Comparison of ENCODE assay signal across 17 cellular contexts in the genomic region with DNA sequence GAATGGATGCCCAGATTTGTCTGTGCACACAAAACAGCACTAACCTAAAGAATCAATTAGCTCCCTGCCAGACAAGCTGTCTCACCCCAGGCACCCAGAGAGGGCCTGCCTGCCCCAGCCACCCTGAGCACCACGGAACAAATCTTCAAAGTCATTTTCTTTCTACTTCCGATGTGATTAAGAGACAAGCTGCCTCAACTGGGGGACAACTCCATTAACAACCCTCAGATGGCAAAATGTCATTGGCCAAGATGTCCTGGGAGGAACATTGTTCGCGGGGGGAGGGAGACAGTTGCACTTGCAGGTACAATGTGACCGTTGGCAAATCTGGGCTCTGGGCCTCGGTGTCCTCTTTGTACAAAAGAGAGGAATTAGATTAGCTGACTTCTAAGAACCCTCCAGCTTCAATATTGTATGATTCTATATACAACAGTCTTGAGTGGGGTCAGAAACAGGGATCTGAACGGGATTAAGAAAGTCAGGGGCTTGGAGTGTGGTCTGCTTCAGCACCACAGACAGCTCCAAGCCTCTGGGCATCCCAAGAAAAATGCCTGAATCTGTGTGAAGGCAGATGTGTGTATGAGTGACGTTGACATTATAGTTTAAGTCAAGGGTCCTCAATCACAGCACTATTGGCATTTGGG. TPM values are rescaled to one million over a fixed set of nuclear protein-coding genes. Genes with fewer than 3 reads are reported as not detected.
DNase-seq lines count a peak whose midpoint lies in the region; ATAC-seq, FAIRE-seq and TF ChIP-seq lines count a peak whose summit lies in the region.
"Had no signal": no experiment of that assay in that cellular context is flagged by ENCODE, and none has a peak within 500 bp of the region (broad histone marks: within the 10 kb centered on the region; RNA-seq: fewer than 3 reads in every experiment).

No MANE protein-coding gene starts in this region.

- no TSS peak for BruUV-seq in K562 (replicated peaks; lab: Mats Ljungman, UMichigan)

- no peaks in the 10 kb centered on the region for H3K9me1 ChIP-seq in K562 (ENCODE audit: control insufficient read depth, insufficient read depth, low read length)

- no peaks in the 10 kb centered on the region for H3K36me3 ChIP-seq in K562 (ENCODE audit: control insufficient read depth, insufficient read depth, low read length)
- no peaks in the 10 kb centered on the region for H3K36me3 ChIP-seq in spleen

- no peak overlapping the region for H3K27ac Mint-ChIP-seq in activated CD8-positive, alpha-beta T cell treated with anti-CD3 and anti-CD28 coated beads, Interleukin-2, amount 10 ng/mL, durations not matched to agents 7 days and 5 days
- H3K27ac Mint-ChIP-seq: activated CD4-positive, alpha-beta T cell treated with anti-CD3 and anti-CD28 coated beads, Interleukin-2, amount 10 ng/mL, durations not matched to agents 24 days and 14 days; activated T-helper 1 cell treated with anti-CD3 and anti-CD28 coated beads, Interleukin-12 subunit alpha, Interleukin-12 subunit beta, Interleukin-2, Interleukin-4 antibody, amounts not matched to agents 30 ng/mL and 10 ng/mL and 1 ng/mL, durations not matched to agents 14 hours and 24 hours and 36 hours; nephron had no signal

- no peaks in the 10 kb centered on the region for H3K9me3 ChIP-seq in K562 (replicated peaks; ENCODE audit: control insufficient read depth, insufficient read depth, low read depth, low read length)
- H3K9me3 ChIP-seq in spleen, result peaks cover 0 to 32% (median 22%) of the 10 kb centered on the region in 8 donors

- DNase-seq in EH (ENCODE audit: low read depth) (peak; percentile 11), KBM-7 (peak; percentile 18), K562 (ENCODE audit: extremely low read depth in 1 of 4, low spot score in 3 of 4) (peak in 1 of 4 experiments; percentile 28), kidney glomerular epithelial cell (lab: John Stamatoyannopoulos, UW) (peak; percentile 30), spleen (no peak), SKM-1 (lab: John Stamatoyannopoulos, UW; ENCODE audit: unreplicated experiment) (no peak)
- no peak for DNase-seq in activated CD8-positive, alpha-beta T cell treated with anti-CD3 and anti-CD28 coated beads, Interleukin-2, amount 10 ng/mL, durations not matched to agents 7 days and 5 days
- DNase-seq: activated CD4-positive, alpha-beta T cell treated with anti-CD3 and anti-CD28 coated beads, Interleukin-2, amount 10 ng/mL, durations not matched to agents 24 days and 14 days; anterior cingulate cortex; GDM1; left ventricle myocardium superior; NCI-H187 treated with DMSO at 0.1 percent for 48 hours; NK-92 treated with Interleukin-12 subunit alpha and Interleukin-12 subunit beta, amount 100 ng/mL, for 24 hours had no signal

- TF ChIP-seq CTCF in K562 (IDR thresholded peaks at IDR 0.05 in 2 of 3, conservative IDR thresholded peaks at IDR 0.05 in 1 of 3; ENCODE audit: insufficient read depth in 2 of 3, low read depth in 1 of 3, low read length in 3 of 3) (no peak), spleen (IDR thresholded peaks at IDR 0.05 in 8 of 11, conservative IDR thresholded peaks at IDR 0.05 in 3 of 11) (no peak)

- peaks cover 3% of the 10 kb centered on the region for H3K9me3 Mint-ChIP-seq in activated CD8-positive, alpha-beta T cell treated with anti-CD3 and anti-CD28 coated beads, Interleukin-2, amount 10 ng/mL, durations not matched to agents 7 days and 5 days (ENCODE audit: insufficient read depth)
- H3K9me3 Mint-ChIP-seq: activated CD4-positive, alpha-beta T cell treated with anti-CD3 and anti-CD28 coated beads, Interleukin-2, amount 10 ng/mL, durations not matched to agents 24 days and 14 days had no signal

- H3K36me3 Mint-ChIP-seq in activated CD8-positive, alpha-beta T cell treated with anti-CD3 and anti-CD28 coated beads, Interleukin-2, amount 10 ng/mL, durations not matched to agents 7 days and 5 days (ENCODE audit: low read depth), result no peaks in the 10 kb centered on the region

- no peak for TF ChIP-seq EP300 in K562 (IDR thresholded peaks at IDR 0.05; ENCODE audit: low read length)

- no peak overlapping the region for H3K4me3 Mint-ChIP-seq in activated CD8-positive, alpha-beta T cell treated with anti-CD3 and anti-CD28 coated beads, Interleukin-2, amount 10 ng/mL, durations not matched to agents 7 days and 5 days
- H3K4me3 Mint-ChIP-seq: activated CD4-positive, alpha-beta T cell treated with anti-CD3 and anti-CD28 coated beads, Interleukin-2, amount 10 ng/mL, durations not matched to agents 24 days and 14 days; activated T-helper 1 cell treated with anti-CD3 and anti-CD28 coated beads, Interleukin-12 subunit alpha, Interleukin-12 subunit beta, Interleukin-2, Interleukin-4 antibody, amounts not matched to agents 30 ng/mL and 10 ng/mL and 1 ng/mL, durations not matched to agents 14 hours and 24 hours and 36 hours; nephron had no signal

- H3K79me2 ChIP-seq in K562 (ENCODE audit: control insufficient read depth, insufficient read depth, low read length), result no peaks in the 10 kb centered on the region

- H3K4me1 Mint-ChIP-seq in activated CD8-positive, alpha-beta T cell treated with anti-CD3 and anti-CD28 coated beads, Interleukin-2, amount 10 ng/mL, durations not matched to agents 7 days and 5 days (ENCODE audit: low read depth), result no peaks in the 10 kb centered on the region
- H3K4me1 Mint-ChIP-seq: activated CD4-positive, alpha-beta T cell treated with anti-CD3 and anti-CD28 coated beads, Interleukin-2, amount 10 ng/mL, durations not matched to agents 24 days and 14 days; nephron had no signal

- peaks cover 9% of the 10 kb centered on the region for H3K27me3 Mint-ChIP-seq in activated CD8-positive, alpha-beta T cell treated with anti-CD3 and anti-CD28 coated beads, Interleukin-2, amount 10 ng/mL, durations not matched to agents 7 days and 5 days (ENCODE audit: low read depth)
- H3K27me3 Mint-ChIP-seq: activated CD4-positive, alpha-beta T cell treated with anti-CD3 and anti-CD28 coated beads, Interleukin-2, amount 10 ng/mL, durations not matched to agents 24 days and 14 days had no signal

- POLR2A ChIA-PET in K562 (lab: Yijun Ruan, JAX), result no interaction called here
- POLR2A ChIA-PET in activated CD8-positive, alpha-beta T cell treated with anti-CD3 and anti-CD28 coated beads, Interleukin-2, amount 10 ng/mL, durations not matched to agents 7 days and 5 days (lab: Charles Lee), result no interaction called here

- FAIRE-seq in K562 (lab: Jason Lieb, UNC), result no peak

- WGBS in K562 (ENCODE audit: insufficient coverage, low coverage, missing lambda C conversion rate), result 0% methylated on average over 8 of the region's 8 CpGs
- WGBS in spleen, 5 donors, result 47 to 60% (median 50%) methylated on average over 8 of the region's 8 CpGs

- intact Hi-C loops in K562 (cut with micrococcal nuclease), result no loop called here
- intact Hi-C loops in spleen (cut with DNase I; ENCODE audit: low total_unique reads), result no loop called here

- TF ChIP-seq RAD21 in K562 (CRISPR knock-in tag; conservative IDR thresholded peaks at IDR 0.05 in 1 of 2, IDR thresholded peaks at IDR 0.05 in 1 of 2), result no peak

- TF ChIP-seq POLR2A in K562 (conservative IDR thresholded peaks at IDR 0.05) (no peak), spleen (IDR thresholded peaks at IDR 0.05) (no peak)

- in situ Hi-C loops in KBM-7 (cut with MboI; ENCODE audit: low pct_unique_long_range_greater_than_20kb, low sequenced_read_pairs), result no loop called here
- in situ Hi-C loops in K562 (cut with MboI), result no loop called here

- no peak overlapping the region for H3K4me2 ChIP-seq in K562 (ENCODE audit: insufficient read depth, low read length)

- H3K4me3 ChIP-seq in K562, result no peak overlapping the region
- no peak overlapping the region for H3K4me3 ChIP-seq in spleen

- ATAC-seq in K562 (no peak), HG02588 (IDR thresholded peaks at IDR 0.05; ENCODE audit: unreplicated experiment) (no peak)
- ATAC-seq in activated CD8-positive, alpha-beta T cell treated with anti-CD3 and anti-CD28 coated beads, Interleukin-2, amount 10 ng/mL, durations not matched to agents 7 days and 5 days, result no peak
- ATAC-seq: left ventricle myocardium superior had no signal

- H3K27ac ChIP-seq in K562 (ENCODE audit: extremely low read depth, low read depth, low read length) (no peak overlapping the region), spleen (no peak overlapping the region)

- H4K20me1 ChIP-seq in K562 (replicated peaks; ENCODE audit: control insufficient read depth, insufficient read depth, low read length), result no peaks in the 10 kb centered on the region

- H3K27me3 ChIP-seq in K562 (ENCODE audit: control insufficient read depth in 2 of 2, insufficient read depth in 2 of 2, low read length in 2 of 2) (no peaks in the 10 kb centered on the region), spleen (replicated peaks in 1 of 7) (peaks cover 0 to 16% (median 0%) of the 10 kb centered on the region in 7 donors)

- CTCF ChIA-PET in K562 (lab: Yijun Ruan, JAX; ENCODE audit: low intra/inter-chr PET ratio), result no interaction called here
- CTCF ChIA-PET in activated CD8-positive, alpha-beta T cell treated with anti-CD3 and anti-CD28 coated beads, Interleukin-2, amount 10 ng/mL, durations not matched to agents 7 days and 5 days (lab: Charles Lee), result no interaction called here

- H2AFZ ChIP-seq in K562 (ENCODE audit: low read depth, low read length), result no peak overlapping the region

- H3K4me1 ChIP-seq in K562 (replicated peaks in 1 of 2; ENCODE audit: control insufficient read depth in 2 of 2, insufficient read depth in 2 of 2, low read length in 2 of 2) (no peaks in the 10 kb centered on the region), spleen (no peaks in the 10 kb centered on the region)

- no peak overlapping the region for H3K9ac ChIP-seq in K562 (ENCODE audit: insufficient read depth in 1 of 2, low read depth in 2 of 2, low read length in 2 of 2)

RNA-seq across cellular contexts. Expression of a gene that starts 42.8 kb away (rescaled TPM):
- total RNA-seq in K562 (2011; cell fraction: chromatin; rRNA removed; ENCODE audit: low replicate concordance), result 3.0 and 7.0 TPM in 2 replicates
- total RNA-seq in K562 (2011; cell fraction: nucleolus; rRNA removed), result 3.2 and 3.4 TPM in 2 replicates
- 3.7 and 4.0 TPM in 2 replicates for total RNA-seq in K562 (2011; cell fraction: nucleoplasm; rRNA removed)
- total RNA-seq in K562 (2014; rRNA removed) (0.16 and 0.32 TPM in 2 replicates), K562 (2014; rRNA removed; fragmentation: Illumina TruSeq; extraction: Trizol) (0.11 and 0.29 TPM in 2 replicates), K562 (2015; rRNA removed; fragmentation: Illumina TruSeq; extraction: Trizol) (0.15 and 0.33 TPM in 2 replicates), K562 (2021) (0.20 and 0.29 TPM in 2 replicates), spleen (100 to 1,000 TPM in 2 of 7 donors, 10 to 100 TPM in 5; 53.0 to 118 (median 84.4) TPM)
- polyA plus RNA-seq in K562 (2011; rRNA removed) (0.30 and 1.4 TPM in 2 replicates), K562 (2014; fragmentation: Illumina TruSeq; extraction: Trizol) (0.33 and 0.67 TPM in 2 replicates), K562 (2014; fragmentation: Nextera tagmentation; extraction: Ambion mirVana) (under 1 TPM; 0.11 to 0.13 TPM), K562 (2014; rRNA removed) (0.12 and 0.36 TPM in 2 replicates), spleen (10 to 100 TPM in 1 of 3 donors, 1 to 10 TPM in 2; 6.3 to 12.1 (median 9.0) TPM)
- polyA plus RNA-seq in K562 (2011; cell fraction: cytosol; rRNA removed), result 0.28 and 1.0 TPM in 2 replicates
- 0.41 and 1.3 TPM in 2 replicates for polyA plus RNA-seq in K562 (2011; cell fraction: nucleus; rRNA removed)
- 0.11 and 0.25 TPM in 2 replicates for polyA plus RNA-seq in K562 (2012)
- 0.42 and 2.6 TPM in 2 replicates for polyA minus RNA-seq in K562 (2011; rRNA and poly(A)+ RNA removed)
- polyA minus RNA-seq in K562 (2011; cell fraction: cytosol; rRNA and poly(A)+ RNA removed), result 1.2 TPM in 1 of 2 replicates, not detected in the other
- 0.22 and 1.1 TPM in 2 replicates for polyA minus RNA-seq in K562 (2011; cell fraction: nucleus; rRNA and poly(A)+ RNA removed)
- under 1 TPM in 1 of 2 experiments, not detected in 1; 0.08 TPM for total RNA-seq in activated CD8-positive, alpha-beta T cell treated with anti-CD3 and anti-CD28 coated beads, Interleukin-2, amount 10 ng/mL, durations not matched to agents 7 days and 5 days
- total RNA-seq: activated CD4-positive, alpha-beta T cell treated with anti-CD3 and anti-CD28 coated beads, Interleukin-2, amount 10 ng/mL, durations not matched to agents 24 days and 14 days; activated T-helper 1 cell treated with anti-CD3 and anti-CD28 coated beads, Interleukin-12 subunit alpha, Interleukin-12 subunit beta, Interleukin-2, Interleukin-4 antibody, amounts not matched to agents 30 ng/mL and 10 ng/mL and 1 ng/mL, durations not matched to agents 14 hours and 24 hours and 36 hours; T-helper 1 cell treated with Interleukin-12 subunit alpha and Interleukin-12 subunit beta and Interleukin-4 antibody, amounts not matched to agents 30 ng/mL and 1 ng/mL, for 36 hours had no signal

Comparison
In these comparisons a context has a peak if more than half of its experiments do, and no peak if none do; other contexts are left out.
1. DNase-seq: peak in EH (single experiment), KBM-7 (single experiment) and kidney glomerular epithelial cell (single experiment); none in activated CD8-positive, alpha-beta T cell treated with anti-CD3 and anti-CD28 coated beads, Interleukin-2, amount 10 ng/mL, durations not matched to agents 7 days and 5 days (single experiment), spleen (single experiment) and SKM-1 (single experiment).
2. RNA of a gene that starts 42.8 kb away (total RNA-seq): 53.0 to 118 TPM in spleen; 0.11 to 7.0 TPM in K562 and 0.08 TPM in activated CD8-positive, alpha-beta T cell treated with anti-CD3 and anti-CD28 coated beads, Interleukin-2, amount 10 ng/mL, durations not matched to agents 7 days and 5 days; every median in the first group is over 4 times any median in the second.